In the genomic region with DNA sequence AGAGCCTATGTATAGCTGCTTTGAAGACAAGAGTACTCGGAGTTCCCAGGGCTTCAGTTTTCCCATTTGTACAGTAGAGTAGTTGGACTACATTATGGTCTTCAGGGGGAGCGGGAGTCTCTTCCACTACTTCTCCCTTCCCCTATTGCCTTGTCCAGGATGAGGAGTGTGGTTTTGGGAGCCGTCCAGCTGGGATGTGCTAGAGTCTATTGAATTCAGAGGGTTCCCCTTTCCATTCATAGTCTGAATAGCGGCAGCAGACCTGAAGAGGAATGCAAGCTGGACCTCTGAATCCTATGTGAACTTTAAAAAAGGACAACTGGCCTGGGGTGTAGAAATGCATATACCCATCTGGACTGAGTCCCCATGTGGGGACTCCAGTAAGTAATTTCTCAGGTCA, we compare ENCODE assay signal across 18 cellular contexts. TPM values are rescaled to one million over a fixed set of nuclear protein-coding genes. Genes with fewer than 3 reads are reported as not detected.
A peak's percentile ranks its signal among the peaks of the same experiment; 100 is the strongest.
DNase-seq lines count a peak whose midpoint lies in the region; ATAC-seq and TF ChIP-seq lines count a peak whose summit lies in the region.
"Had no signal": no experiment of that assay in that cellular context is flagged by ENCODE, and none has a peak within 500 bp of the region (broad histone marks: within the 10 kb centered on the region; RNA-seq: fewer than 3 reads in every experiment).

No MANE protein-coding gene starts in this region.

- no peaks in the 10 kb centered on the region for H3K4me1 ChIP-seq in GM23338 (ENCODE audit: insufficient read depth)
- peaks cover 0 to 4% of the 10 kb centered on the region in 2 experiments for H3K4me1 ChIP-seq in trophoblast cell (ENCODE audit: control insufficient read depth in 1 of 2, insufficient read depth in 2 of 2, low read length in 2 of 2)

- H3K4me3 ChIP-seq in GM23338 (no peak overlapping the region), trophoblast cell (ENCODE audit: low read depth, low read length) (no peak overlapping the region)

- H2BK12ac ChIP-seq in trophoblast cell (ENCODE audit: low read length): no peak overlapping the region

- ATAC-seq in GM23338 (no peak), HG02571 (IDR thresholded peaks at IDR 0.05; ENCODE audit: unreplicated experiment) (no peak), GM21529 (IDR thresholded peaks at IDR 0.05; ENCODE audit: unreplicated experiment) (no peak)
- ATAC-seq: CD8-positive, alpha-beta T cell had no signal

- H3K9me3 ChIP-seq in trophoblast cell (ENCODE audit: insufficient read depth, low read depth, low read length): no peaks in the 10 kb centered on the region

- H3K9me3 Mint-ChIP-seq in CD14-positive monocyte: no peaks in the 10 kb centered on the region
- H3K9me3 Mint-ChIP-seq in GM23338: no peaks in the 10 kb centered on the region
- H3K9me3 Mint-ChIP-seq: CD8-positive, alpha-beta T cell had no signal

- no peaks in the 10 kb centered on the region for H3K27me3 ChIP-seq in GM23338 (ENCODE audit: insufficient read depth)
- H3K27me3 ChIP-seq in trophoblast cell (ENCODE audit: insufficient read depth, low read length): no peaks in the 10 kb centered on the region

- TF ChIP-seq CTCF in CD14-positive monocyte (IDR thresholded peaks at IDR 0.05) (no peak), GM23338 (conservative IDR thresholded peaks at IDR 0.05; ENCODE audit: low read depth in 2 of 2) (no peak)

- no peak overlapping the region for H4K8ac ChIP-seq in trophoblast cell (ENCODE audit: low read depth, low read length)

- H3K4me1 Mint-ChIP-seq in CD14-positive monocyte: peaks cover 66% of the 10 kb centered on the region
- 0 out of 3 replicates have a peak, but pooled peaks cover 6% of the 10 kb centered on the region for H3K4me1 Mint-ChIP-seq in GM23338

- DNase-seq in CD14-positive monocyte (ENCODE audit: low spot score) (no peak), GM23338 (ENCODE audit: low spot score) (no peak), astrocyte of the hippocampus (ENCODE audit: low read depth, low spot score) (peak; percentile 34), trophoblast cell (no peak), islet precursor cell (no peak)
- no peak for DNase-seq in activated CD4-positive, alpha-beta T cell treated with anti-CD3 and anti-CD28 coated beads, Interleukin-2, amount 50 U/mL, for 1 hour
- DNase-seq: C1 segment of cervical spinal cord; CD8-positive, alpha-beta T cell; COR-L47; DMS153; DMS79 treated with DMSO at 0.1 percent for 48 hours; EL; GDM1; H7; IMR-90 had no signal

- no peak overlapping the region for H3K9ac ChIP-seq in trophoblast cell (ENCODE audit: low read length)

- no peak overlapping the region for H2BK120ac ChIP-seq in trophoblast cell (ENCODE audit: insufficient read depth, low read length, poor library complexity)

- H3K27me3 Mint-ChIP-seq in CD14-positive monocyte (ENCODE audit: low read depth in 3 of 3) (peaks cover 0 to 1% (median 0%) of the 10 kb centered on the region in 3 donors), GM23338 (ENCODE audit: insufficient read depth, low read depth, poor library complexity) (peaks cover 2% of the 10 kb centered on the region)

- H2AK5ac ChIP-seq in trophoblast cell (ENCODE audit: low read length): no peak overlapping the region

- H3K9me2 ChIP-seq in GM23338 (ENCODE audit: insufficient read depth): no peaks in the 10 kb centered on the region

- no peak overlapping the region for H3K4ac ChIP-seq in trophoblast cell (ENCODE audit: low read depth, low read length)

- no CpG with 5 or more reads among the region's 4 CpGs for WGBS in trophoblast cell (ENCODE audit: extremely low coverage, insufficient coverage, insufficient read length)

- H3K79me2 ChIP-seq in GM23338 (replicated peaks; ENCODE audit: insufficient read depth) (no peaks in the 10 kb centered on the region), trophoblast cell (ENCODE audit: control insufficient read depth, insufficient read depth, low read length, poor library complexity) (no peaks in the 10 kb centered on the region)

- H4K12ac ChIP-seq in trophoblast cell (ENCODE audit: low read depth, low read length): no peak overlapping the region

- H3K18ac ChIP-seq in trophoblast cell (ENCODE audit: low read length): no peak overlapping the region

- H3K36me3 Mint-ChIP-seq in CD14-positive monocyte (peaks cover 36 to 47% of the 10 kb centered on the region in 2 donors), GM23338 (ENCODE audit: low read depth) (no peaks in the 10 kb centered on the region)

- no peak overlapping the region for H4K91ac ChIP-seq in trophoblast cell (ENCODE audit: low read depth, low read length)

- H3K4me2 ChIP-seq in GM23338 (no peak overlapping the region), trophoblast cell (ENCODE audit: low read length) (no peak overlapping the region)

- no peaks in the 10 kb centered on the region for H3K36me3 ChIP-seq in GM23338 (ENCODE audit: insufficient read depth)
- H3K36me3 ChIP-seq in trophoblast cell (ENCODE audit: control insufficient read depth in 1 of 2, insufficient read depth in 2 of 2, low read length in 2 of 2): peaks cover 20 to 33% of the 10 kb centered on the region in 2 experiments

- no peak overlapping the region for H3K27ac ChIP-seq in GM23338 (ENCODE audit: low read depth)
- H3K27ac ChIP-seq in trophoblast cell (ENCODE audit: low read depth, low read length): peak overlapping the region; percentile 3

- H3F3A ChIP-seq in GM23338 (replicated peaks; ENCODE audit: low read depth): no peaks in the 10 kb centered on the region

- no peaks in the 10 kb centered on the region for H3K79me1 ChIP-seq in trophoblast cell (ENCODE audit: low read length)

- no peak overlapping the region for H2BK5ac ChIP-seq in trophoblast cell (ENCODE audit: low read depth, low read length, poor library complexity)

- no peak overlapping the region for H3K23ac ChIP-seq in trophoblast cell (ENCODE audit: low read length)

- H3K27ac Mint-ChIP-seq in CD14-positive monocyte: peak overlapping the region; percentile 95 to 100 (median 96)
- no peak overlapping the region for H3K27ac Mint-ChIP-seq in GM23338
- H3K27ac Mint-ChIP-seq: B cell; CD8-positive, alpha-beta T cell had no signal

- H4K20me1 ChIP-seq in GM23338 (replicated peaks; ENCODE audit: insufficient read depth): no peaks in the 10 kb centered on the region

- H3K4me3 Mint-ChIP-seq in CD14-positive monocyte: no peak overlapping the region
- H3K4me3 Mint-ChIP-seq in GM23338: no peak overlapping the region
- H3K4me3 Mint-ChIP-seq: B cell; CD8-positive, alpha-beta T cell had no signal

- intact Hi-C loops in CD14-positive monocyte (cut with micrococcal nuclease): no loop called here

- no peak overlapping the region for H3K14ac ChIP-seq in trophoblast cell (ENCODE audit: low read length)

- 0 out of 2 replicates have a peak overlapping the region, but pooled peaks have one; percentile 18 for H2AFZ ChIP-seq in GM23338
- no peak overlapping the region for H2AFZ ChIP-seq in trophoblast cell (ENCODE audit: insufficient read depth, low read length, poor library complexity)

TF ChIP-seq in GM23338, 12 proteins besides CTCF, POLR2A, EP300 and RAD21 (continues in another document):
- TF ChIP-seq EZH2 (IDR thresholded peaks at IDR 0.05; ENCODE audit: low read depth, unreplicated experiment) (no peak), STAT1 (IDR thresholded peaks at IDR 0.05; ENCODE audit: unreplicated experiment) (no peak), EZH2phosphoT487 (IDR thresholded peaks at IDR 0.05; ENCODE audit: unreplicated experiment) (no peak), POLR2AphosphoS5 (IDR thresholded peaks at IDR 0.05; ENCODE audit: low read depth) (no peak)

RNA-seq across cellular contexts. Expression of gene EPG5, which starts 43.5 kb away (rescaled TPM):
- polyA plus RNA-seq in CD14-positive monocyte: 1 to 10 TPM; 1.3 to 1.4 TPM
- total RNA-seq in GM23338 (2014; rRNA removed; shearing (Covaris generic)): 17.5 and 29.2 TPM in 2 replicates
- 3.9 and 4.1 TPM in 2 replicates for polyA plus RNA-seq in GM23338 (2016; fragmentation: Nextera tagmentation; extraction: Ambion mirVana)
- polyA plus RNA-seq in trophoblast cell (2013): 6.3 and 7.3 TPM in 2 replicates
